In the genomic region with DNA sequence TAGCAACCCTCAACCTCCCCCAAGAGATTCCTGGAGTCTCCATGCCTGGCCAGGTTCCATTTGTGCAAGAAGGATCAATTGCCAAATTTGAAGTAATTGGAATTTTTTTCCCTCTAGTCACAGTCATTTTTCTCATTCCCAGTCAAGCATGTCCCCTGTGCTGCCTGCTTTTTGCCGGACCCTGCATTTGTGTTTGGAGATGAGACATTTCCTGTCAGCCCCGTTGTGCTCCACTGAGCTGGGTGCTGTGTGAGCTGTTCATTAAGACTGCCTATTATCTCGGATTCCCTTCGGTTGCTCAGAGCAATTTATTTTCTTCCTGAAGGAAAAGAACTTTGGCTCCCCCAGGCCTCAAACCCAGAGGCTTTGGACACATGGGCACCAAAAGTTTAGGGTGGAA, we compare ENCODE assay signal across 15 cellular contexts.
DNase-seq lines count a peak whose midpoint lies in the region; ATAC-seq, FAIRE-seq and TF ChIP-seq lines count a peak whose summit lies in the region.
"Had no signal": no experiment of that assay in that cellular context is flagged by ENCODE, and none has a peak within 500 bp of the region (broad histone marks: within the 10 kb centered on the region; RNA-seq: fewer than 3 reads in every experiment).

No MANE protein-coding gene starts in this region.

- ATAC-seq in GM21786 (IDR thresholded peaks at IDR 0.05; ENCODE audit: unreplicated experiment), result no peak

- peak; percentile 72 for FAIRE-seq in GM12891 (lab: Jason Lieb, UNC)

- TF ChIP-seq POLR2A in GM12891 (IDR thresholded peaks at IDR 0.05; ENCODE audit: low read depth, low read length) (no peak), erythroblast (IDR thresholded peaks at IDR 0.05; ENCODE audit: low read length) (no peak)

- DNase-seq in GM12891 (ENCODE audit: insufficient read length, low spot score), result no peak
- DNase-seq in LHCN-M2 (ENCODE audit: low read depth), result peak; percentile 43
- DNase-seq in dermis blood vessel endothelial cell, result peak; percentile 73
- peak; percentile 95 for DNase-seq in renal cortical epithelial cell (ENCODE audit: low read depth)
- DNase-seq in stimulated activated CD8-positive, alpha-beta memory T cell treated with anti-CD3 and anti-CD28 coated beads, Interleukin-4, amount 100 ng/mL, for 48 hours, result no peak
- DNase-seq in erythroblast (lab: John Stamatoyannopoulos, UW), result no peak
- no peak for DNase-seq in activated naive CD4-positive, alpha-beta T cell treated with Interleukin-2 at 50 U/mL for 16 hours
- DNase-seq: activated CD4-positive, alpha-beta memory T cell treated with anti-CD3 and anti-CD28 coated beads for 36 hours; activated naive CD8-positive, alpha-beta T cell treated with anti-CD3 and anti-CD28 coated beads for 36 hours; DMS 273 treated with DMSO at 0.1 percent for 48 hours; effector memory CD4-positive, alpha-beta T cell; H7; NK-92 treated with Interleukin-12 subunit alpha and Interleukin-12 subunit beta, amount 100 ng/mL, for 24 hours; T-helper 1 cell had no signal

TF ChIP-seq in GM12891, 5 proteins besides CTCF, POLR2A, EP300 and RAD21:
- no peak for TF ChIP-seq POLR2AphosphoS5 (IDR thresholded peaks at IDR 0.05; ENCODE audit: low read depth, low read length)
- no peak for TF ChIP-seq SPI1 (IDR thresholded peaks at IDR 0.05; ENCODE audit: low read depth, low read length)
- TF ChIP-seq PAX5 (IDR thresholded peaks at IDR 0.05; ENCODE audit: insufficient read depth, low read length, severe bottlenecking), result peak; percentile 58

Comparison
In these comparisons a context has a peak if more than half of its experiments do, and no peak if none do; other contexts are left out.
1. DNase-seq: peak in LHCN-M2 (single experiment), dermis blood vessel endothelial cell (single experiment) and renal cortical epithelial cell (single experiment); none in GM12891 (single experiment), stimulated activated CD8-positive, alpha-beta memory T cell treated with anti-CD3 and anti-CD28 coated beads, Interleukin-4, amount 100 ng/mL, for 48 hours (single experiment), erythroblast (0 of 2) and activated naive CD4-positive, alpha-beta T cell treated with Interleukin-2 at 50 U/mL for 16 hours (single experiment).